ENCODE assay signal across 21 cellular contexts in genomic region chr4:182576609-182577289, GRCh38.
DNase-seq lines count a peak whose midpoint lies in the region; ATAC-seq and TF ChIP-seq lines count a peak whose summit lies in the region.
"Had no signal": no experiment of that assay in that cellular context is flagged by ENCODE, and none has a peak within 500 bp of the region (broad histone marks: within the 10 kb centered on the region; RNA-seq: fewer than 3 reads in every experiment).

No MANE protein-coding gene starts in this region.

- H2BK12ac ChIP-seq in H9 (ENCODE audit: insufficient read length, low read depth, low read length): no peak overlapping the region

- H2BK120ac ChIP-seq in H9 (ENCODE audit: low read depth, low read length, poor library complexity, severe bottlenecking): no peak overlapping the region

- H3K36me3 Mint-ChIP-seq in H9 (ENCODE audit: insufficient read depth in 1 of 3, low read depth in 3 of 3): 0 out of 7 replicates have a peak, but pooled peaks cover 0 to 3% (median 0%) of the 10 kb centered on the region in 3 experiments
- H3K36me3 Mint-ChIP-seq in activated CD8-positive, alpha-beta T cell treated with anti-CD3 and anti-CD28 coated beads, Interleukin-2, amount 10 ng/mL, durations not matched to agents 7 days and 5 days (ENCODE audit: low read depth): no peaks in the 10 kb centered on the region
- H3K36me3 Mint-ChIP-seq: activated naive CD8-positive, alpha-beta T cell treated with anti-CD3 and anti-CD28 coated beads for 36 hours; naive thymus-derived CD8-positive, alpha-beta T cell had no signal

- H3K14ac ChIP-seq in H9 (ENCODE audit: insufficient read depth, low read length): no peak overlapping the region

- H3K9me3 ChIP-seq in H9 (ENCODE audit: control insufficient read depth, low read depth, low read length): no peaks in the 10 kb centered on the region
- no peaks in the 10 kb centered on the region for H3K9me3 ChIP-seq in sigmoid colon
- H3K9me3 ChIP-seq in heart right ventricle: no peaks in the 10 kb centered on the region
- H3K9me3 ChIP-seq: gastrocnemius medialis, Peyer's patch had no signal

- POLR2A ChIA-PET in activated CD8-positive, alpha-beta T cell treated with anti-CD3 and anti-CD28 coated beads, Interleukin-2, amount 10 ng/mL, durations not matched to agents 7 days and 5 days (lab: Charles Lee): no interaction called here

- H2AFZ ChIP-seq in H9 (ENCODE audit: low read length): no peak overlapping the region

- no peak overlapping the region for H4K91ac ChIP-seq in H9 (ENCODE audit: insufficient read length, low read depth, low read length)

- H2AK5ac ChIP-seq in H9 (ENCODE audit: insufficient read length, low read length): no peak overlapping the region

- no CpG with 5 or more reads among the region's 12 CpGs for WGBS in H9 (ENCODE audit: extremely low coverage, insufficient read length, low lambda C conversion rate)
- WGBS in sigmoid colon, 2 donors: 19 to 54% methylated on average over 12 of the region's 12 CpGs
- 67 to 73% methylated on average over 12 of the region's 12 CpGs for WGBS in heart right ventricle, 2 donors

- no peak overlapping the region for H3K27ac ChIP-seq in H9 (ENCODE audit: insufficient read length, low read depth, low read length)
- H3K27ac ChIP-seq in sigmoid colon: peak overlapping the region in 2 of 4 donors; percentile 3 to 60
- H3K27ac ChIP-seq in heart right ventricle: no peak overlapping the region
- H3K27ac ChIP-seq: gastrocnemius medialis, Peyer's patch, SK-N-MC, VCaP had no signal

- no peak overlapping the region for H2BK20ac ChIP-seq in H9 (ENCODE audit: low read depth, low read length, poor library complexity, severe bottlenecking)

- peaks cover 23 to 26% of the 10 kb centered on the region in 2 experiments for H3K4me1 Mint-ChIP-seq in H9
- no peaks in the 10 kb centered on the region for H3K4me1 Mint-ChIP-seq in activated CD8-positive, alpha-beta T cell treated with anti-CD3 and anti-CD28 coated beads, Interleukin-2, amount 10 ng/mL, durations not matched to agents 7 days and 5 days (ENCODE audit: low read depth)
- H3K4me1 Mint-ChIP-seq: activated naive CD8-positive, alpha-beta T cell treated with anti-CD3 and anti-CD28 coated beads for 36 hours; naive thymus-derived CD8-positive, alpha-beta T cell had no signal

- H3K27me3 Mint-ChIP-seq in H9 (ENCODE audit: low read depth): no peaks in the 10 kb centered on the region
- no peaks in the 10 kb centered on the region for H3K27me3 Mint-ChIP-seq in activated CD8-positive, alpha-beta T cell treated with anti-CD3 and anti-CD28 coated beads, Interleukin-2, amount 10 ng/mL, durations not matched to agents 7 days and 5 days (ENCODE audit: low read depth)

- H3K4me1 ChIP-seq in H9 (ENCODE audit: insufficient read depth, low read length) (no peaks in the 10 kb centered on the region; the same call in 1 of the 2 replicates), sigmoid colon (peaks cover 0 to 14% (median 9%) of the 10 kb centered on the region in 4 donors), heart right ventricle (no peaks in the 10 kb centered on the region)
- H3K4me1 ChIP-seq: gastrocnemius medialis, Peyer's patch had no signal

- H2BK15ac ChIP-seq in H9 (ENCODE audit: low read depth, low read length): no peak overlapping the region

- H3T11ph ChIP-seq in H9 (ENCODE audit: low read length): no peak overlapping the region

- ATAC-seq in heart right ventricle (no peak), HG03457 (IDR thresholded peaks at IDR 0.05; ENCODE audit: unreplicated experiment) (no peak)
- no peak for ATAC-seq in activated CD8-positive, alpha-beta T cell treated with anti-CD3 and anti-CD28 coated beads, Interleukin-2, amount 10 ng/mL, durations not matched to agents 7 days and 5 days
- ATAC-seq: gastrocnemius medialis; naive thymus-derived CD8-positive, alpha-beta T cell; sciatic nerve had no signal

- H3K23me2 ChIP-seq in H9 (ENCODE audit: insufficient read length, low read depth, low read length, poor library complexity, severe bottlenecking): no peaks in the 10 kb centered on the region

- no peak overlapping the region for H3K4ac ChIP-seq in H9 (ENCODE audit: low read depth, low read length)

- H3K27me3 ChIP-seq in H9 (ENCODE audit: insufficient read depth, low read length) (no peaks in the 10 kb centered on the region), sigmoid colon (no peaks in the 10 kb centered on the region), heart right ventricle (no peaks in the 10 kb centered on the region)
- H3K27me3 ChIP-seq: gastrocnemius medialis, Peyer's patch had no signal

- no peak overlapping the region for H3K9ac ChIP-seq in H9 (ENCODE audit: extremely low read depth, insufficient read length, low read length)

- no peak overlapping the region for H4K5ac ChIP-seq in H9 (ENCODE audit: insufficient read length, low read depth, low read length)

- no peak overlapping the region for H3K18ac ChIP-seq in H9 (ENCODE audit: insufficient read length, low read depth, low read length)

- H3K4me3 ChIP-seq in sigmoid colon (peak overlapping the region in 3 of 4 donors; percentile 2 to 31 (median 20)), heart right ventricle (no peak overlapping the region)
- H3K4me3 ChIP-seq: gastrocnemius medialis, Peyer's patch, SK-N-MC had no signal

- no peak overlapping the region for H3K56ac ChIP-seq in H9 (ENCODE audit: insufficient read length, low read depth, low read length)

- no peaks in the 10 kb centered on the region for H3K9me3 Mint-ChIP-seq in H9
- no peaks in the 10 kb centered on the region for H3K9me3 Mint-ChIP-seq in activated CD8-positive, alpha-beta T cell treated with anti-CD3 and anti-CD28 coated beads, Interleukin-2, amount 10 ng/mL, durations not matched to agents 7 days and 5 days (ENCODE audit: insufficient read depth)
- H3K9me3 Mint-ChIP-seq: activated naive CD8-positive, alpha-beta T cell treated with anti-CD3 and anti-CD28 coated beads for 36 hours; CD4-positive, alpha-beta T cell; naive thymus-derived CD8-positive, alpha-beta T cell had no signal

- no peak overlapping the region for H3K23ac ChIP-seq in H9 (ENCODE audit: insufficient read length, low read depth, low read length)

- no peak overlapping the region for H2BK5ac ChIP-seq in H9 (ENCODE audit: insufficient read length, low read length)

- peak overlapping the region; percentile 6 to 40 (median 22); a peak in 4 of 7 replicates for H3K27ac Mint-ChIP-seq in H9
- H3K27ac Mint-ChIP-seq in activated CD8-positive, alpha-beta T cell treated with anti-CD3 and anti-CD28 coated beads, Interleukin-2, amount 10 ng/mL, durations not matched to agents 7 days and 5 days: no peak overlapping the region
- H3K27ac Mint-ChIP-seq: activated naive CD8-positive, alpha-beta T cell treated with anti-CD3 and anti-CD28 coated beads for 36 hours; CD4-positive, alpha-beta T cell; naive thymus-derived CD8-positive, alpha-beta T cell had no signal

- H3K4me2 ChIP-seq in H9 (ENCODE audit: insufficient read depth, insufficient read length, low read length): no peak overlapping the region

- intact Hi-C loops in sigmoid colon (cut with DNase I): no loop called here
- intact Hi-C loops in heart right ventricle (cut with DNase I): no loop called here

- H3K36me3 ChIP-seq in sigmoid colon: no peaks in the 10 kb centered on the region
- no peaks in the 10 kb centered on the region for H3K36me3 ChIP-seq in heart right ventricle
- H3K36me3 ChIP-seq: gastrocnemius medialis, Peyer's patch had no signal

- no peak for DNase-seq in H9
- DNase-seq in amniotic epithelial cell (ENCODE audit: low read depth): peak; percentile 68
- DNase-seq in iPS-NIHi7 (ENCODE audit: extremely low spot score): peak; percentile 14
- DNase-seq in sigmoid colon: no peak
- no peak for DNase-seq in heart right ventricle
- no peak for DNase-seq in activated CD8-positive, alpha-beta T cell treated with anti-CD3 and anti-CD28 coated beads, Interleukin-2, amount 10 ng/mL, durations not matched to agents 7 days and 5 days
- DNase-seq: activated CD4-positive, alpha-beta T cell treated with anti-CD3 and anti-CD28 coated beads, Interleukin-2, amount 50 U/mL, for 48 hours; activated naive CD8-positive, alpha-beta T cell treated with anti-CD3 and anti-CD28 coated beads for 36 hours; CD4-positive, alpha-beta T cell; DMS153; erythroblast; gastrocnemius medialis; GDM1; naive thymus-derived CD8-positive, alpha-beta T cell; NCI-H2081 treated with DMSO at 0.1 percent for 48 hours; NCI-H510A; Peyer's patch had no signal

- no peak overlapping the region for H3K4me3 Mint-ChIP-seq in H9
- no peak overlapping the region for H3K4me3 Mint-ChIP-seq in activated CD8-positive, alpha-beta T cell treated with anti-CD3 and anti-CD28 coated beads, Interleukin-2, amount 10 ng/mL, durations not matched to agents 7 days and 5 days
- H3K4me3 Mint-ChIP-seq: activated naive CD8-positive, alpha-beta T cell treated with anti-CD3 and anti-CD28 coated beads for 36 hours; CD4-positive, alpha-beta T cell; naive thymus-derived CD8-positive, alpha-beta T cell had no signal

- no peaks in the 10 kb centered on the region for H3K79me2 ChIP-seq in H9 (ENCODE audit: insufficient read depth, low read length)

- TF ChIP-seq CTCF in H9 (conservative IDR thresholded peaks at IDR 0.05): no peak
- TF ChIP-seq CTCF in sigmoid colon (IDR thresholded peaks at IDR 0.05): no peak
- no peak for TF ChIP-seq CTCF in heart right ventricle (IDR thresholded peaks at IDR 0.05)

- TF ChIP-seq EP300 in sigmoid colon (IDR thresholded peaks at IDR 0.05): no peak

- H3K79me1 ChIP-seq in H9 (ENCODE audit: insufficient read depth, low read depth, low read length, poor library complexity, severe bottlenecking): no peaks in the 10 kb centered on the region

- H4K8ac ChIP-seq in H9 (replicated peaks; ENCODE audit: insufficient read length, low read depth, low read length): no peak overlapping the region

- no peaks in the 10 kb centered on the region for H4K20me1 ChIP-seq in H9 (ENCODE audit: control insufficient read depth, insufficient read depth, insufficient read length)

- TF ChIP-seq POLR2A in sigmoid colon (IDR thresholded peaks at IDR 0.05): no peak

- CTCF ChIA-PET in activated CD8-positive, alpha-beta T cell treated with anti-CD3 and anti-CD28 coated beads, Interleukin-2, amount 10 ng/mL, durations not matched to agents 7 days and 5 days (lab: Charles Lee): no interaction called here

Comparison
In these comparisons a context has a peak if more than half of its experiments do, and no peak if none do; other contexts are left out.
1. DNase-seq: peak in amniotic epithelial cell (single experiment) and iPS-NIHi7 (single experiment); none in H9 (single experiment), sigmoid colon (single experiment), heart right ventricle (0 of 2) and activated CD8-positive, alpha-beta T cell treated with anti-CD3 and anti-CD28 coated beads, Interleukin-2, amount 10 ng/mL, durations not matched to agents 7 days and 5 days (single experiment).
2. H3K4me3 ChIP-seq: peak in sigmoid colon (3 of 4); none in heart right ventricle (0 of 10).